1 cellular context compared by ENCODE assay signal in the genomic region with DNA sequence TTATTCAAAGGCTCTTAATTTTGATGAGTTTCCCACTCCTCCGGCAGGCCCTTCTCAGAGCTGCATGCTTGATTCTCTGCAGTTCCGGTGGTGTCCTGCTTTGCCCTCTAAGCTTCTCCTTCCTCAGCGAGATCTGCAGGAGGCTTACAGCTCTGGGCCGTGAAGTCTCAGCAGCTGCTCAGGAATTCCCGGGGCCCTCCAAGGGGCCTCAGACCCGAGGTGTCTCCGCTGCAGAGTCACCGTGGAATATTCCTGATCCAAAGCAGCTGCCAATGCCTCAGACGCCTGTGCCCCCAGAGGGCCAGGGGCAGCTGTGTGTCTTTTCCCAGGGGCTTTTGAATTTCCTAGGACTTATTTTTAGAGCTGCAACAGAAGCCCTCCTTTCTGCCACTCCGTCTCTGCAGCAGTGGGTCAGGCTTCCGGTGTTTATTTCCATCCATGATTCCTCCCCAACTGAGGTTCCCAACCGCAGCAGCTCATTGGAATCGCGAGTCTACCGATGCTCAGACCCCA.
A peak's percentile ranks its signal among the peaks of the same experiment; 100 is the strongest.
TF ChIP-seq lines count a peak whose summit lies in the region.

No MANE protein-coding gene starts in this region.

TF ChIP-seq in GM23338, 12 proteins besides CTCF, POLR2A, EP300 and RAD21:
- TF ChIP-seq, protein P1, sequence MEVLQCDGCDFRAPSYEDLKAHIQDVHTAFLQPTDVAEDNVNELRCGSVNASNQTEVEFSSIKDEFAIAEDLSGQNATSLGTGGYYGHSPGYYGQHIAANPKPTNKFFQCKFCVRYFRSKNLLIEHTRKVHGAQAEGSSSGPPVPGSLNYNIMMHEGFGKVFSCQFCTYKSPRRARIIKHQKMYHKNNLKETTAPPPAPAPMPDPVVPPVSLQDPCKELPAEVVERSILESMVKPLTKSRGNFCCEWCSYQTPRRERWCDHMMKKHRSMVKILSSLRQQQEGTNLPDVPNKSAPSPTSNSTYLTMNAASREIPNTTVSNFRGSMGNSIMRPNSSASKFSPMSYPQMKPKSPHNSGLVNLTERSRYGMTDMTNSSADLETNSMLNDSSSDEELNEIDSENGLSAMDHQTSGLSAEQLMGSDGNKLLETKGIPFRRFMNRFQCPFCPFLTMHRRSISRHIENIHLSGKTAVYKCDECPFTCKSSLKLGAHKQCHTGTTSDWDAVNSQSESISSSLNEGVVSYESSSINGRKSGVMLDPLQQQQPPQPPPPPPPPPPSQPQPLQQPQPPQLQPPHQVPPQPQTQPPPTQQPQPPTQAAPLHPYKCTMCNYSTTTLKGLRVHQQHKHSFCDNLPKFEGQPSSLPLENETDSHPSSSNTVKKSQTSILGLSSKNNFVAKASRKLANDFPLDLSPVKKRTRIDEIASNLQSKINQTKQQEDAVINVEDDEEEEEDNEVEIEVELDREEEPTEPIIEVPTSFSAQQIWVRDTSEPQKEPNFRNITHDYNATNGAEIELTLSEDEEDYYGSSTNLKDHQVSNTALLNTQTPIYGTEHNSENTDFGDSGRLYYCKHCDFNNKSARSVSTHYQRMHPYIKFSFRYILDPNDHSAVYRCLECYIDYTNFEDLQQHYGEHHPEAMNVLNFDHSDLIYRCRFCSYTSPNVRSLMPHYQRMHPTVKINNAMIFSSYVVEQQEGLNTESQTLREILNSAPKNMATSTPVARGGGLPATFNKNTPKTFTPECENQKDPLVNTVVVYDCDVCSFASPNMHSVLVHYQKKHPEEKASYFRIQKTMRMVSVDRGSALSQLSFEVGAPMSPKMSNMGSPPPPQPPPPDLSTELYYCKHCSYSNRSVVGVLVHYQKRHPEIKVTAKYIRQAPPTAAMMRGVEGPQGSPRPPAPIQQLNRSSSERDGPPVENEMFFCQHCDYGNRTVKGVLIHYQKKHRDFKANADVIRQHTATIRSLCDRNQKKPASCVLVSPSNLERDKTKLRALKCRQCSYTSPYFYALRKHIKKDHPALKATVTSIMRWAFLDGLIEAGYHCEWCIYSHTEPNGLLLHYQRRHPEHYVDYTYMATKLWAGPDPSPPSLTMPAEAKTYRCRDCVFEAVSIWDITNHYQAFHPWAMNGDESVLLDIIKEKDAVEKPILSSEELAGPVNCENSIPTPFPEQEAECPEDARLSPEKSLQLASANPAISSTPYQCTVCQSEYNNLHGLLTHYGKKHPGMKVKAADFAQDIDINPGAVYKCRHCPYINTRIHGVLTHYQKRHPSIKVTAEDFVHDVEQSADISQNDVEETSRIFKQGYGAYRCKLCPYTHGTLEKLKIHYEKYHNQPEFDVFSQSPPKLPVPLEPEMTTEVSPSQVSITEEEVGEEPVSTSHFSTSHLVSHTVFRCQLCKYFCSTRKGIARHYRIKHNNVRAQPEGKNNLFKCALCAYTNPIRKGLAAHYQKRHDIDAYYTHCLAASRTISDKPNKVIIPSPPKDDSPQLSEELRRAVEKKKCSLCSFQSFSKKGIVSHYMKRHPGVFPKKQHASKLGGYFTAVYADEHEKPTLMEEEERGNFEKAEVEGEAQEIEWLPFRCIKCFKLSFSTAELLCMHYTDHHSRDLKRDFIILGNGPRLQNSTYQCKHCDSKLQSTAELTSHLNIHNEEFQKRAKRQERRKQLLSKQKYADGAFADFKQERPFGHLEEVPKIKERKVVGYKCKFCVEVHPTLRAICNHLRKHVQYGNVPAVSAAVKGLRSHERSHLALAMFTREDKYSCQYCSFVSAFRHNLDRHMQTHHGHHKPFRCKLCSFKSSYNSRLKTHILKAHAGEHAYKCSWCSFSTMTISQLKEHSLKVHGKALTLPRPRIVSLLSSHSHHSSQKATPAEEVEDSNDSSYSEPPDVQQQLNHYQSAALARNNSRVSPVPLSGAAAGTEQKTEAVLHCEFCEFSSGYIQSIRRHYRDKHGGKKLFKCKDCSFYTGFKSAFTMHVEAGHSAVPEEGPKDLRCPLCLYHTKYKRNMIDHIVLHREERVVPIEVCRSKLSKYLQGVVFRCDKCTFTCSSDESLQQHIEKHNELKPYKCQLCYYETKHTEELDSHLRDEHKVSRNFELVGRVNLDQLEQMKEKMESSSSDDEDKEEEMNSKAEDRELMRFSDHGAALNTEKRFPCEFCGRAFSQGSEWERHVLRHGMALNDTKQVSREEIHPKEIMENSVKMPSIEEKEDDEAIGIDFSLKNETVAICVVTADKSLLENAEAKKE (CRISPR knock-in tag; IDR thresholded peaks at IDR 0.05), result peak; percentile 69; the same call in 1 of the 2 replicates
- TF ChIP-seq EZH2 (IDR thresholded peaks at IDR 0.05; ENCODE audit: low read depth, unreplicated experiment), result no peak
